In the genomic region with DNA sequence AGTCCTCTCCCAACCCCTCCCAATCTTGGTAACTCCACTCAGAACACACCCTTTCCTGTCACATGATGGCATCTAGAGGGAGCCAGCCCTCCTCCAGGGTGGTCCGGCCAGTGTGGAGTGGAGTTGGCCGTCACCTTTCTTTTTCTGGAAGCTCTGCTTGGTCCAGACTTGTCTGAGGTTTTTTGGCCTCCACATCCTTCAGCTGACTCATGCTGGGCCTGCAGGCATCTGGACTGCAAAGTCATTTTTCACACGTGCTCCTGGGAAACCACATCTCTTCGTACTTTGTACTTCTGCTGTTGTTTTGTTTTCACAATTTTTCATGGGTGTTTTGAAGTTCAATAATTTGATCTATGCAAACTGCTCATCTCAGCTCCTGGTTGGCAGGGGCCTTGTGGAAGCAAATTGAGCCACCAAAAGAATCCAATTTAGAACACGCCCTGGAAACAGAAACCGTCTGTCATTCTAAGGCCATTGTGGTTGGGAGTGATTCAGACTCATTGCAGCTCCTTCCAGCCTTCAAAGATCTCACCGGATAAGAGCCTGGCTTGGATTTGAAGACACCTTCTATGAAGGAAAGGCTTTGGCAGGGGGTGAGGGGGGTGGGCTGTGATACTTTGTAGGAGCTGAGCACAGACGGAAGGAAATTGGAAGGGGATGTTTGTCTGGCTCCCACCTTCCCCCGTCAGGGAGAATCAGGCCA, we compare ENCODE assay signal across 8 cellular contexts. TPM values are rescaled to one million over a fixed set of nuclear protein-coding genes. Genes with fewer than 3 reads are reported as not detected.
DNase-seq lines count a peak whose midpoint lies in the region; ATAC-seq and TF ChIP-seq lines count a peak whose summit lies in the region.

No MANE protein-coding gene starts in this region.

- H3K79me2 ChIP-seq in GM23248 (ENCODE audit: insufficient read depth): no peaks in the 10 kb centered on the region

- CTCF ChIA-PET in RWPE1 (lab: Yijun Ruan, JAX): interaction anchor here (0.6 to 1.2 kb wide), 3 partner anchors 43 to 241 kb away, joined by 3 read pairs; no protein-coding TSS in a partner anchor

- H3K9ac ChIP-seq in GM23248: peak overlapping the region; percentile 58; the same call in 1 of the 2 replicates

- H3K4me2 ChIP-seq in GM23248 (ENCODE audit: unreplicated experiment): peak overlapping the region; percentile 82

- TF ChIP-seq CTCF in RWPE1 (conservative IDR thresholded peaks at IDR 0.05; ENCODE audit: low read depth) (no peak), fibroblast of mammary gland (conservative IDR thresholded peaks at IDR 0.05; ENCODE audit: control insufficient read depth, insufficient read depth, low read depth, low read length) (no peak)

- H3K4me3 ChIP-seq in GM23248 (peak overlapping the region; percentile 62), fibroblast of mammary gland (ENCODE audit: control insufficient read depth, low read depth, low read length) (no peak overlapping the region)

- DNase-seq in GM23248 (peak; percentile 97), RWPE1 (ENCODE audit: low spot score) (peak; percentile 95), fibroblast of mammary gland (ENCODE audit: low read depth) (peak; percentile 98), renal cortical epithelial cell (ENCODE audit: low read depth) (peak; percentile 88), NAMALWA (ENCODE audit: low spot score) (no peak)
- no peak for DNase-seq in stimulated activated CD8-positive, alpha-beta memory T cell treated with anti-CD3 and anti-CD28 coated beads, Interleukin-4, amount 100 ng/mL, for 48 hours

- H3K9me3 ChIP-seq in GM23248 (ENCODE audit: low read depth): no peaks in the 10 kb centered on the region

- peak overlapping the region; percentile 78 for H2AFZ ChIP-seq in GM23248

- H3K36me3 ChIP-seq in GM23248 (ENCODE audit: low read depth): no peaks in the 10 kb centered on the region

- WGBS in GM23248 (ENCODE audit: low coverage in 1 of 2, low lambda C conversion rate in 2 of 2, missing lambda C conversion rate in 2 of 2), 2 experiments: 12% methylated on average over 9 of the region's 9 CpGs

- H3K27me3 ChIP-seq in GM23248 (replicated peaks; ENCODE audit: insufficient read depth): no peaks in the 10 kb centered on the region

- peaks cover 23% of the 10 kb centered on the region for H3F3A ChIP-seq in GM23248 (ENCODE audit: insufficient read depth)

- H4K20me1 ChIP-seq in GM23248 (ENCODE audit: insufficient read depth): no peaks in the 10 kb centered on the region

- ATAC-seq in GM18867 (IDR thresholded peaks at IDR 0.05; ENCODE audit: unreplicated experiment): no peak
- ATAC-seq in GM19023 (IDR thresholded peaks at IDR 0.05; ENCODE audit: unreplicated experiment): no peak

- H3K9me2 ChIP-seq in GM23248 (ENCODE audit: insufficient read depth): no peaks in the 10 kb centered on the region

- H3K27ac ChIP-seq in GM23248 (peak overlapping the region; percentile 92), RWPE1 (peak overlapping the region; percentile 92)

- in situ Hi-C loops in GM23248 (cut with MboI): no loop called here

- POLR2A ChIA-PET in RWPE1 (lab: Yijun Ruan, JAX; ENCODE audit: low non-redundant PET): interaction anchor here (0.7 kb wide), 1 partner anchor 9 kb away, joined by 4 read pairs; no protein-coding TSS in a partner anchor

- peaks cover 18% of the 10 kb centered on the region for H3K4me1 ChIP-seq in GM23248 (ENCODE audit: insufficient read depth)

RNA-seq across cellular contexts. Expression of a gene that starts 42.4 kb away (rescaled TPM):
- 24.4 and 46.0 TPM in 2 replicates for total RNA-seq in GM23248 (2014; rRNA removed; shearing (Covaris generic))
- polyA plus RNA-seq in GM23248 (2016; fragmentation: Nextera tagmentation; extraction: Ambion mirVana): 4.1 and 6.1 TPM in 2 replicates
- 31.4 and 121 TPM in 2 replicates for total RNA-seq in renal cortical epithelial cell

Comparison
In these comparisons a context has a peak if more than half of its experiments do, and no peak if none do; other contexts are left out.
1. DNase-seq: peak in GM23248 (single experiment), RWPE1 (single experiment), fibroblast of mammary gland (single experiment) and renal cortical epithelial cell (single experiment); none in NAMALWA (single experiment) and stimulated activated CD8-positive, alpha-beta memory T cell treated with anti-CD3 and anti-CD28 coated beads, Interleukin-4, amount 100 ng/mL, for 48 hours (single experiment).